In genomic region chr20:61739086-61739831, GRCh38 we compare ENCODE assay signal across 27 cellular contexts.
"Had no signal": no experiment of that assay in that cellular context is flagged by ENCODE, and none has a peak within 500 bp of the region (broad histone marks: within the 10 kb centered on the region; RNA-seq: fewer than 3 reads in every experiment).

No MANE protein-coding gene starts in this region.

- H3K27ac ChIP-seq: brain microvascular endothelial cell, esophagus muscularis mucosa, foreskin keratinocyte, heart left ventricle, left lung, parathyroid adenoma, suprapubic skin, tibial artery had no signal

- H3K4me3 Mint-ChIP-seq: activated CD4-positive, alpha-beta memory T cell treated with anti-CD3 and anti-CD28 coated beads for 36 hours; activated CD4-positive, alpha-beta T cell treated with anti-CD3 and anti-CD28 coated beads, Interleukin-2, amount 10 ng/mL, durations not matched to agents 24 days and 14 days; activated naive CD4-positive, alpha-beta T cell treated with anti-CD3 and anti-CD28 coated beads, Interleukin-2, amount 10 ng/mL, durations not matched to agents 7 days and 5 days; activated naive CD8-positive, alpha-beta T cell treated with anti-CD3 and anti-CD28 coated beads, Interleukin-2, amount 10 ng/mL, durations not matched to agents 7 days and 5 days; activated T-helper 1 cell treated with anti-CD3 and anti-CD28 coated beads, Interleukin-12 subunit alpha, Interleukin-12 subunit beta, Interleukin-2, Interleukin-4 antibody, amounts not matched to agents 30 ng/mL and 10 ng/mL and 1 ng/mL, durations not matched to agents 14 hours and 24 hours and 36 hours; immature natural killer cell; natural killer cell treated with Interleukin-12 subunit alpha and Interleukin-12 subunit beta and Interleukin-15 and Interleukin-18, amount 100 ng/mL, for 72 hours had no signal

- H3K4me1 ChIP-seq: esophagus muscularis mucosa, foreskin keratinocyte, heart left ventricle, left lung, parathyroid adenoma, suprapubic skin, tibial artery had no signal

- H3K4me1 Mint-ChIP-seq: activated CD4-positive, alpha-beta T cell treated with anti-CD3 and anti-CD28 coated beads, Interleukin-2, amount 10 ng/mL, durations not matched to agents 24 days and 14 days; activated naive CD4-positive, alpha-beta T cell treated with anti-CD3 and anti-CD28 coated beads, Interleukin-2, amount 10 ng/mL, durations not matched to agents 7 days and 5 days; activated naive CD8-positive, alpha-beta T cell treated with anti-CD3 and anti-CD28 coated beads, Interleukin-2, amount 10 ng/mL, durations not matched to agents 7 days and 5 days; immature natural killer cell had no signal

- ATAC-seq: foreskin keratinocyte; heart left ventricle; left lung; mucosa of descending colon; natural killer cell treated with Interleukin-12 subunit alpha and Interleukin-12 subunit beta and Interleukin-15 and Interleukin-18, amount 100 ng/mL, for 72 hours; right cardiac atrium had no signal

- H3K36me3 ChIP-seq: brain microvascular endothelial cell, esophagus muscularis mucosa, heart left ventricle, left lung, suprapubic skin, tibial artery had no signal

- H3K4me3 ChIP-seq: esophagus muscularis mucosa, heart left ventricle, left lung, mucosa of descending colon, suprapubic skin, tibial artery had no signal

- H3K36me3 Mint-ChIP-seq: activated CD4-positive, alpha-beta memory T cell treated with anti-CD3 and anti-CD28 coated beads for 36 hours; activated naive CD4-positive, alpha-beta T cell treated with anti-CD3 and anti-CD28 coated beads, Interleukin-2, amount 10 ng/mL, durations not matched to agents 7 days and 5 days; activated naive CD8-positive, alpha-beta T cell treated with anti-CD3 and anti-CD28 coated beads, Interleukin-2, amount 10 ng/mL, durations not matched to agents 7 days and 5 days; immature natural killer cell; natural killer cell treated with Interleukin-12 subunit alpha and Interleukin-12 subunit beta and Interleukin-15 and Interleukin-18, amount 100 ng/mL, for 72 hours had no signal

- H3K27ac Mint-ChIP-seq: activated CD4-positive, alpha-beta memory T cell treated with anti-CD3 and anti-CD28 coated beads for 36 hours; activated CD4-positive, alpha-beta T cell treated with anti-CD3 and anti-CD28 coated beads, Interleukin-2, amount 10 ng/mL, durations not matched to agents 24 days and 14 days; activated naive CD4-positive, alpha-beta T cell treated with anti-CD3 and anti-CD28 coated beads, Interleukin-2, amount 10 ng/mL, durations not matched to agents 7 days and 5 days; activated naive CD8-positive, alpha-beta T cell treated with anti-CD3 and anti-CD28 coated beads, Interleukin-2, amount 10 ng/mL, durations not matched to agents 7 days and 5 days; activated T-helper 1 cell treated with anti-CD3 and anti-CD28 coated beads, Interleukin-12 subunit alpha, Interleukin-12 subunit beta, Interleukin-2, Interleukin-4 antibody, amounts not matched to agents 30 ng/mL and 10 ng/mL and 1 ng/mL, durations not matched to agents 14 hours and 24 hours and 36 hours; immature natural killer cell; natural killer cell treated with Interleukin-12 subunit alpha and Interleukin-12 subunit beta and Interleukin-15 and Interleukin-18, amount 100 ng/mL, for 72 hours had no signal

- H3K27me3 Mint-ChIP-seq: activated CD4-positive, alpha-beta T cell treated with anti-CD3 and anti-CD28 coated beads, Interleukin-2, amount 10 ng/mL, durations not matched to agents 24 days and 14 days; activated naive CD4-positive, alpha-beta T cell treated with anti-CD3 and anti-CD28 coated beads, Interleukin-2, amount 10 ng/mL, durations not matched to agents 7 days and 5 days had no signal

- DNase-seq: activated CD4-positive, alpha-beta memory T cell treated with anti-CD3 and anti-CD28 coated beads for 36 hours; activated CD4-positive, alpha-beta T cell treated with anti-CD3 and anti-CD28 coated beads, Interleukin-2, amount 10 ng/mL, durations not matched to agents 24 days and 14 days; activated CD4-positive, CD25-positive, alpha-beta regulatory T cell treated with anti-CD3 and anti-CD28 coated beads, Interleukin-2, amount 50 U/mL, for 72 hours; activated CD8-positive, alpha-beta memory T cell treated with anti-CD3 and anti-CD28 coated beads, Interleukin-2, amount 50 U/mL, for 4 hours; activated gamma-delta T cell; activated naive CD4-positive, alpha-beta T cell treated with anti-CD3 and anti-CD28 coated beads, Interleukin-2, amount 10 ng/mL, durations not matched to agents 7 days and 5 days; activated naive CD8-positive, alpha-beta T cell treated with anti-CD3 and anti-CD28 coated beads, Interleukin-2, amount 10 ng/mL, durations not matched to agents 7 days and 5 days; activated T-cell treated with anti-CD3 and anti-CD28 coated beads, Interleukin-2, amount 50 U/mL, for 1 hour; brain microvascular endothelial cell; caudate nucleus; dermis blood vessel endothelial cell; effector CD4-positive, alpha-beta T cell; foreskin keratinocyte; heart left ventricle; hypothalamus; immature natural killer cell; left lung; mucosa of descending colon; stimulated activated naive CD4-positive, alpha-beta T cell; T-helper 2 cell; tibial artery had no signal

- H3K27me3 ChIP-seq: brain microvascular endothelial cell had no signal

- H3K9me3 ChIP-seq: esophagus muscularis mucosa, heart left ventricle, mucosa of descending colon, suprapubic skin, tibial artery had no signal
